ENCODE assay signal across 12 cellular contexts in the genomic region with DNA sequence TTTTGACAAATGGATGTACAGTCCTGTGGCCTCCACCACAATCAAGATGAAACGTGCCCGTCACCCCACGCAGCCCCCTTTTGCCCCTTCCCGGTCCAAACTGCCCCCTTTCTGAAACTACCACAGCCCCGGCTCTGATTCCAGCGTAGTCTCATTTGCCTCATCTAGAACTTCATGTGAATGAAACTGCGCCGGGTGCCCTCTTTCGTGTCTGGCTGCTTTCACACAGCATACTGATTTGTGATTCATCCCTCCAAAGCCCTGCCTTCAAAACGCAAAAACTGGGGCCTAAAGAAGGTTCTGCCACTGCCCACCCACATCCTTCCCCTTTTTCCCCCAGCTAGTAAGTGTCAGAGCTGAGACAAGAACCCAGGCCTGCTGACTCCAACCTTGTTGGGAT. TPM values are rescaled to one million over a fixed set of nuclear protein-coding genes. Genes with fewer than 3 reads are reported as not detected.
DNase-seq lines count a peak whose midpoint lies in the region; ATAC-seq and TF ChIP-seq lines count a peak whose summit lies in the region.
"Had no signal": no experiment of that assay in that cellular context is flagged by ENCODE, and none has a peak within 500 bp of the region (broad histone marks: within the 10 kb centered on the region; RNA-seq: fewer than 3 reads in every experiment).

No MANE protein-coding gene starts in this region.

- H3K4me3 ChIP-seq in neural progenitor cell (no peak overlapping the region), uterus (no peak overlapping the region)
- H3K4me3 ChIP-seq: testis had no signal

- H3K4me1 Mint-ChIP-seq in activated naive CD4-positive, alpha-beta T cell treated with anti-CD3 and anti-CD28 coated beads, Interleukin-2, amount 50 U/mL, for 24 hours, result peaks cover 50% of the 10 kb centered on the region
- H3K4me1 Mint-ChIP-seq in activated T-cell treated with anti-CD3 and anti-CD28 coated beads, Interleukin-2, amount 50 U/mL, for 72 hours (ENCODE audit: low read depth), result peaks cover 81% of the 10 kb centered on the region
- peaks cover 60% of the 10 kb centered on the region for H3K4me1 Mint-ChIP-seq in neural progenitor cell
- peaks cover 22% of the 10 kb centered on the region for H3K4me1 Mint-ChIP-seq in T-helper 17 cell

- no peak overlapping the region for H3K4me3 Mint-ChIP-seq in activated naive CD4-positive, alpha-beta T cell treated with anti-CD3 and anti-CD28 coated beads, Interleukin-2, amount 50 U/mL, for 24 hours
- peak overlapping the region; percentile 48 to 66 for H3K4me3 Mint-ChIP-seq in activated T-cell treated with anti-CD3 and anti-CD28 coated beads, Interleukin-2, amount 50 U/mL, for 72 hours
- H3K4me3 Mint-ChIP-seq in neural progenitor cell, result peak overlapping the region; percentile 31
- no peak overlapping the region for H3K4me3 Mint-ChIP-seq in T-helper 17 cell

- H3K79me2 ChIP-seq in neural progenitor cell (ENCODE audit: low read depth), result no peaks in the 10 kb centered on the region

- peaks cover 7% of the 10 kb centered on the region for H3K36me3 Mint-ChIP-seq in activated naive CD4-positive, alpha-beta T cell treated with anti-CD3 and anti-CD28 coated beads, Interleukin-2, amount 50 U/mL, for 24 hours
- peaks cover 5% of the 10 kb centered on the region in 2 donors for H3K36me3 Mint-ChIP-seq in activated T-cell treated with anti-CD3 and anti-CD28 coated beads, Interleukin-2, amount 50 U/mL, for 72 hours (ENCODE audit: insufficient read depth in 2 of 2)
- H3K36me3 Mint-ChIP-seq in neural progenitor cell (peaks cover 6% of the 10 kb centered on the region), T-helper 17 cell (ENCODE audit: low read depth) (no peaks in the 10 kb centered on the region)

- H3K9ac ChIP-seq in neural progenitor cell, result no peak overlapping the region
- H3K9ac ChIP-seq: SK-N-SH had no signal

- H3F3A ChIP-seq in neural progenitor cell (ENCODE audit: low read depth), result no peaks in the 10 kb centered on the region

- H3K9me3 Mint-ChIP-seq in activated naive CD4-positive, alpha-beta T cell treated with anti-CD3 and anti-CD28 coated beads, Interleukin-2, amount 50 U/mL, for 24 hours, result no peaks in the 10 kb centered on the region
- H3K9me3 Mint-ChIP-seq in activated T-cell treated with anti-CD3 and anti-CD28 coated beads, Interleukin-2, amount 50 U/mL, for 72 hours, result no peaks in the 10 kb centered on the region
- no peaks in the 10 kb centered on the region for H3K9me3 Mint-ChIP-seq in neural progenitor cell

- H3K4me1 ChIP-seq in neural progenitor cell (peaks cover 27% of the 10 kb centered on the region), uterus (peaks cover 9 to 13% of the 10 kb centered on the region in 2 donors)

- peaks cover 6% of the 10 kb centered on the region for H3K27me3 Mint-ChIP-seq in activated naive CD4-positive, alpha-beta T cell treated with anti-CD3 and anti-CD28 coated beads, Interleukin-2, amount 50 U/mL, for 24 hours
- H3K27me3 Mint-ChIP-seq in activated T-cell treated with anti-CD3 and anti-CD28 coated beads, Interleukin-2, amount 50 U/mL, for 72 hours (ENCODE audit: low read depth), result peaks cover 16% of the 10 kb centered on the region
- H3K27me3 Mint-ChIP-seq in neural progenitor cell (ENCODE audit: insufficient read depth, low read depth) (peaks cover 6% of the 10 kb centered on the region), T-helper 17 cell (peaks cover 20% of the 10 kb centered on the region)

- H4K20me1 ChIP-seq in neural progenitor cell (ENCODE audit: low read depth), result no peaks in the 10 kb centered on the region

- H3K9me3 ChIP-seq in neural progenitor cell (ENCODE audit: low read depth) (no peaks in the 10 kb centered on the region), uterus (no peaks in the 10 kb centered on the region), T-helper 17 cell (ENCODE audit: control insufficient read depth, low read length, poor library complexity, severe bottlenecking) (peaks cover 3% of the 10 kb centered on the region)
- H3K9me3 ChIP-seq: SK-N-SH, testis had no signal

- H3K27ac Mint-ChIP-seq in activated naive CD4-positive, alpha-beta T cell treated with anti-CD3 and anti-CD28 coated beads, Interleukin-2, amount 50 U/mL, for 24 hours, result peak overlapping the region; percentile 46
- H3K27ac Mint-ChIP-seq in activated T-cell treated with anti-CD3 and anti-CD28 coated beads, Interleukin-2, amount 50 U/mL, for 72 hours, result peak overlapping the region; percentile 10
- H3K27ac Mint-ChIP-seq in neural progenitor cell (peak overlapping the region; percentile 72), T-helper 17 cell (no peak overlapping the region)

- no peak overlapping the region for H2AFZ ChIP-seq in neural progenitor cell (replicated peaks)

- TF ChIP-seq CTCF in neural progenitor cell (IDR thresholded peaks at IDR 0.05) (no peak), uterus (IDR thresholded peaks at IDR 0.05) (no peak)

- H3K27me3 ChIP-seq in neural progenitor cell (no peaks in the 10 kb centered on the region), uterus (no peaks in the 10 kb centered on the region)
- H3K27me3 ChIP-seq: testis had no signal

- intact Hi-C loops in uterus (cut with DNase I; ENCODE audit: low total_unique reads), result no loop called here

- TF ChIP-seq POLR2A in uterus (IDR thresholded peaks at IDR 0.05), result no peak

- DNase-seq in activated naive CD4-positive, alpha-beta T cell treated with anti-CD3 and anti-CD28 coated beads, Interleukin-2, amount 50 U/mL, for 16 hours, result no peak
- peak; percentile 65 to 75 for DNase-seq in activated T-cell treated with anti-CD3 and anti-CD28 coated beads, Interleukin-2, amount 50 U/mL, for 72 hours
- DNase-seq in neural progenitor cell (ENCODE audit: low spot score), result no peak
- no peak for DNase-seq in uterus
- no peak for DNase-seq in dermis blood vessel endothelial cell
- no peak for DNase-seq in central memory CD4-positive, alpha-beta T cell
- no peak for DNase-seq in T-helper 17 cell
- DNase-seq: NCI-H510A treated with DMSO at 0.1 percent for 48 hours, SK-N-SH, testis had no signal

- no peak overlapping the region for H3K4me2 ChIP-seq in neural progenitor cell
- H3K4me2 ChIP-seq: SK-N-SH had no signal

- no peaks in the 10 kb centered on the region for H3K36me3 ChIP-seq in neural progenitor cell
- H3K36me3 ChIP-seq in uterus, result no peaks in the 10 kb centered on the region

- ATAC-seq in activated T-cell treated with anti-CD3 and anti-CD28 coated beads, Interleukin-2, amount 50 U/mL, for 72 hours (replicated peaks in 1 of 2), result peak; percentile 79 to 82
- ATAC-seq in T-helper 17 cell, result no peak

- H3K27ac ChIP-seq in neural progenitor cell, result no peak overlapping the region
- peak overlapping the region; percentile 74 to 75 for H3K27ac ChIP-seq in uterus
- H3K27ac ChIP-seq: HL-60, testis had no signal

RNA-seq across cellular contexts. Expression of a gene that starts 31.5 kb away (rescaled TPM):
- total RNA-seq in activated T-cell treated with anti-CD3 and anti-CD28 coated beads, Interleukin-2, amount 50 U/mL, for 72 hours, result 10 to 100 TPM; 18.7 to 28.1 TPM
- total RNA-seq in neural progenitor cell (ENCODE audit: low replicate concordance) (16.0 and 28.5 TPM in 2 replicates), uterus (10 to 100 TPM in 3 of 4 donors, 1 to 10 TPM in 1; 4.1 to 99.3 (median 39.0) TPM), dermis blood vessel endothelial cell (8.2 and 12.3 TPM in 2 replicates), T-helper 17 cell (under 1 TPM; 0.12 to 0.31 TPM)

Comparison
In these comparisons a context has a peak if more than half of its experiments do, and no peak if none do; other contexts are left out.
1. H3K4me3 Mint-ChIP-seq: peak in activated T-cell treated with anti-CD3 and anti-CD28 coated beads, Interleukin-2, amount 50 U/mL, for 72 hours (2 of 2) and neural progenitor cell (single experiment); none in activated naive CD4-positive, alpha-beta T cell treated with anti-CD3 and anti-CD28 coated beads, Interleukin-2, amount 50 U/mL, for 24 hours (single experiment) and T-helper 17 cell (single experiment).
2. DNase-seq: peak in activated T-cell treated with anti-CD3 and anti-CD28 coated beads, Interleukin-2, amount 50 U/mL, for 72 hours (2 of 2); none in activated naive CD4-positive, alpha-beta T cell treated with anti-CD3 and anti-CD28 coated beads, Interleukin-2, amount 50 U/mL, for 16 hours (single experiment), neural progenitor cell (single experiment), uterus (0 of 2), dermis blood vessel endothelial cell (single experiment), central memory CD4-positive, alpha-beta T cell (single experiment) and T-helper 17 cell (0 of 3).